In genomic region chr6:142845624-142846458, GRCh38 we compare ENCODE assay signal across 1 cellular context.
A peak's percentile ranks its signal among the peaks of the same experiment; 100 is the strongest.
TF ChIP-seq lines count a peak whose summit lies in the region.

No MANE protein-coding gene starts in this region.

TF ChIP-seq in HepG2, 621 proteins besides CTCF, POLR2A, EP300 and RAD21 (continued from another document and continues in another):
- TF ChIP-seq, protein P1, sequence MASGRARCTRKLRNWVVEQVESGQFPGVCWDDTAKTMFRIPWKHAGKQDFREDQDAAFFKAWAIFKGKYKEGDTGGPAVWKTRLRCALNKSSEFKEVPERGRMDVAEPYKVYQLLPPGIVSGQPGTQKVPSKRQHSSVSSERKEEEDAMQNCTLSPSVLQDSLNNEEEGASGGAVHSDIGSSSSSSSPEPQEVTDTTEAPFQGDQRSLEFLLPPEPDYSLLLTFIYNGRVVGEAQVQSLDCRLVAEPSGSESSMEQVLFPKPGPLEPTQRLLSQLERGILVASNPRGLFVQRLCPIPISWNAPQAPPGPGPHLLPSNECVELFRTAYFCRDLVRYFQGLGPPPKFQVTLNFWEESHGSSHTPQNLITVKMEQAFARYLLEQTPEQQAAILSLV (CRISPR knock-in tag; IDR thresholded peaks at IDR 0.05; ENCODE audit: borderline replicate concordance), result peak; percentile 94; the same call in 1 of the 2 replicates
- TF ChIP-seq PBX2 (CRISPR knock-in tag; IDR thresholded peaks at IDR 0.05) (no peak; the same call in 1 of the 2 replicates), E2F5 (CRISPR knock-in tag; conservative IDR thresholded peaks at IDR 0.05) (no peak), ZNF7 (CRISPR knock-in tag; IDR thresholded peaks at IDR 0.05) (peak; percentile 26; the same call in 1 of the 2 replicates), ZIK1 (CRISPR knock-in tag; IDR thresholded peaks at IDR 0.05; ENCODE audit: borderline replicate concordance, low read depth) (peak; percentile 74), ZNF292 (CRISPR knock-in tag; IDR thresholded peaks at IDR 0.05; ENCODE audit: borderline replicate concordance, low read depth) (peak; percentile 100), ZMYM3 (CRISPR knock-in tag; IDR thresholded peaks at IDR 0.05) (peak; percentile 93; the same call in 1 of the 2 replicates), HOXA9 (CRISPR knock-in tag; IDR thresholded peaks at IDR 0.05; ENCODE audit: borderline replicate concordance) (no peak), SCMH1 (CRISPR knock-in tag; IDR thresholded peaks at IDR 0.05; ENCODE audit: borderline replicate concordance) (no peak), ZNF577 (CRISPR knock-in tag; IDR thresholded peaks at IDR 0.05; ENCODE audit: borderline replicate concordance, low read depth) (no peak), NFAT5 (CRISPR knock-in tag; IDR thresholded peaks at IDR 0.05) (no peak), ZNF280B (CRISPR knock-in tag; IDR thresholded peaks at IDR 0.05; ENCODE audit: borderline replicate concordance) (no peak), ZNF317 (CRISPR knock-in tag; IDR thresholded peaks at IDR 0.05) (0 out of 2 replicates have a peak, but pooled peaks have one; percentile 44), XBP1 (CRISPR knock-in tag; IDR thresholded peaks at IDR 0.05) (no peak), ELF1 (CRISPR knock-in tag; IDR thresholded peaks at IDR 0.05) (peak; percentile 59), ZNF260 (CRISPR knock-in tag; IDR thresholded peaks at IDR 0.05; ENCODE audit: borderline replicate concordance, low read depth) (no peak), CEBPB (IDR thresholded peaks at IDR 0.05; ENCODE audit: borderline replicate concordance, low read depth, low read length) (peak; percentile 87), FLYWCH1 (CRISPR knock-in tag; IDR thresholded peaks at IDR 0.05) (no peak), BCL6 (CRISPR knock-in tag; IDR thresholded peaks at IDR 0.05) (peak; percentile 86), SIN3B (IDR thresholded peaks at IDR 0.05; ENCODE audit: low read length) (no peak), RFXANK (CRISPR knock-in tag; IDR thresholded peaks at IDR 0.05) (no peak), BRD4 (CRISPR knock-in tag; IDR thresholded peaks at IDR 0.05) (no peak), ZNF333 (CRISPR knock-in tag; IDR thresholded peaks at IDR 0.05; ENCODE audit: borderline replicate concordance) (no peak), FOXP1 (IDR thresholded peaks at IDR 0.05) (peak; percentile 74; the same call in 1 of the 2 replicates), FOXP1 (CRISPR knock-in tag; IDR thresholded peaks at IDR 0.05) (peak; percentile 95), NKX3-1 (CRISPR knock-in tag; IDR thresholded peaks at IDR 0.05) (no peak), ZNF703 (CRISPR knock-in tag; IDR thresholded peaks at IDR 0.05; ENCODE audit: borderline replicate concordance) (no peak), RXRB (CRISPR knock-in tag; IDR thresholded peaks at IDR 0.05; ENCODE audit: borderline replicate concordance) (peak; percentile 95), MAFK (conservative IDR thresholded peaks at IDR 0.05 in 1 of 2, IDR thresholded peaks at IDR 0.05 in 1 of 2; ENCODE audit: low read length in 2 of 2) (peak in 1 of 2 experiments; percentile 30; a peak in 1 of 4 replicates), HCFC1 (IDR thresholded peaks at IDR 0.05; ENCODE audit: low read depth, low read length) (no peak), ZNF367 (CRISPR knock-in tag; IDR thresholded peaks at IDR 0.05; ENCODE audit: borderline replicate concordance) (no peak), HNF4G (IDR thresholded peaks at IDR 0.05; ENCODE audit: borderline replicate concordance, low read depth, low read length) (peak; percentile 94), HNF4G (CRISPR knock-in tag; IDR thresholded peaks at IDR 0.05; ENCODE audit: borderline replicate concordance, low read depth) (peak; percentile 96), MNT (IDR thresholded peaks at IDR 0.05) (no peak), ZSCAN22 (CRISPR knock-in tag; IDR thresholded peaks at IDR 0.05) (no peak), LBX2 (CRISPR knock-in tag; IDR thresholded peaks at IDR 0.05; ENCODE audit: borderline replicate concordance) (peak; percentile 68; the same call in 1 of the 2 replicates), ZNF572 (CRISPR knock-in tag; IDR thresholded peaks at IDR 0.05) (peak; percentile 65; the same call in 1 of the 2 replicates), FOXO1 (CRISPR knock-in tag; IDR thresholded peaks at IDR 0.05) (peak; percentile 99), RFX3 (CRISPR knock-in tag; IDR thresholded peaks at IDR 0.05) (no peak), FIP1L1 (IDR thresholded peaks at IDR 0.05; ENCODE audit: borderline replicate concordance, insufficient read depth, low read depth, low read length) (peak; percentile 48; the same call in 1 of the 2 replicates), CCAR2 (optimal IDR thresholded peaks at IDR 0.05; ENCODE audit: low read depth, low read length) (no peak), NR2F2 (IDR thresholded peaks at IDR 0.05; ENCODE audit: borderline replicate concordance, low read depth) (peak; percentile 73; the same call in 1 of the 2 replicates), ZNF432 (CRISPR knock-in tag; IDR thresholded peaks at IDR 0.05; ENCODE audit: borderline replicate concordance) (no peak), ZNF234 (CRISPR knock-in tag; conservative IDR thresholded peaks at IDR 0.05) (no peak), MZF1 (CRISPR knock-in tag; IDR thresholded peaks at IDR 0.05; ENCODE audit: borderline replicate concordance) (no peak), GATA4 (IDR thresholded peaks at IDR 0.05; ENCODE audit: borderline replicate concordance, low read depth) (peak; percentile 72), CENPX (CRISPR knock-in tag; IDR thresholded peaks at IDR 0.05) (no peak), RARG (CRISPR knock-in tag; IDR thresholded peaks at IDR 0.05; ENCODE audit: low read depth) (no peak), ZNF644 (CRISPR knock-in tag; IDR thresholded peaks at IDR 0.05; ENCODE audit: low read depth) (peak; percentile 95), ISX (CRISPR knock-in tag; conservative IDR thresholded peaks at IDR 0.05) (no peak)
- TF ChIP-seq, protein P2, sequence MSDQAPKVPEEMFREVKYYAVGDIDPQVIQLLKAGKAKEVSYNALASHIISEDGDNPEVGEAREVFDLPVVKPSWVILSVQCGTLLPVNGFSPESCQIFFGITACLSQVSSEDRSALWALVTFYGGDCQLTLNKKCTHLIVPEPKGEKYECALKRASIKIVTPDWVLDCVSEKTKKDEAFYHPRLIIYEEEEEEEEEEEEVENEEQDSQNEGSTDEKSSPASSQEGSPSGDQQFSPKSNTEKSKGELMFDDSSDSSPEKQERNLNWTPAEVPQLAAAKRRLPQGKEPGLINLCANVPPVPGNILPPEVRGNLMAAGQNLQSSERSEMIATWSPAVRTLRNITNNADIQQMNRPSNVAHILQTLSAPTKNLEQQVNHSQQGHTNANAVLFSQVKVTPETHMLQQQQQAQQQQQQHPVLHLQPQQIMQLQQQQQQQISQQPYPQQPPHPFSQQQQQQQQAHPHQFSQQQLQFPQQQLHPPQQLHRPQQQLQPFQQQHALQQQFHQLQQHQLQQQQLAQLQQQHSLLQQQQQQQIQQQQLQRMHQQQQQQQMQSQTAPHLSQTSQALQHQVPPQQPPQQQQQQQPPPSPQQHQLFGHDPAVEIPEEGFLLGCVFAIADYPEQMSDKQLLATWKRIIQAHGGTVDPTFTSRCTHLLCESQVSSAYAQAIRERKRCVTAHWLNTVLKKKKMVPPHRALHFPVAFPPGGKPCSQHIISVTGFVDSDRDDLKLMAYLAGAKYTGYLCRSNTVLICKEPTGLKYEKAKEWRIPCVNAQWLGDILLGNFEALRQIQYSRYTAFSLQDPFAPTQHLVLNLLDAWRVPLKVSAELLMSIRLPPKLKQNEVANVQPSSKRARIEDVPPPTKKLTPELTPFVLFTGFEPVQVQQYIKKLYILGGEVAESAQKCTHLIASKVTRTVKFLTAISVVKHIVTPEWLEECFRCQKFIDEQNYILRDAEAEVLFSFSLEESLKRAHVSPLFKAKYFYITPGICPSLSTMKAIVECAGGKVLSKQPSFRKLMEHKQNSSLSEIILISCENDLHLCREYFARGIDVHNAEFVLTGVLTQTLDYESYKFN (CRISPR knock-in tag; conservative IDR thresholded peaks at IDR 0.05), result peak; percentile 96
- TF ChIP-seq, protein P3, sequence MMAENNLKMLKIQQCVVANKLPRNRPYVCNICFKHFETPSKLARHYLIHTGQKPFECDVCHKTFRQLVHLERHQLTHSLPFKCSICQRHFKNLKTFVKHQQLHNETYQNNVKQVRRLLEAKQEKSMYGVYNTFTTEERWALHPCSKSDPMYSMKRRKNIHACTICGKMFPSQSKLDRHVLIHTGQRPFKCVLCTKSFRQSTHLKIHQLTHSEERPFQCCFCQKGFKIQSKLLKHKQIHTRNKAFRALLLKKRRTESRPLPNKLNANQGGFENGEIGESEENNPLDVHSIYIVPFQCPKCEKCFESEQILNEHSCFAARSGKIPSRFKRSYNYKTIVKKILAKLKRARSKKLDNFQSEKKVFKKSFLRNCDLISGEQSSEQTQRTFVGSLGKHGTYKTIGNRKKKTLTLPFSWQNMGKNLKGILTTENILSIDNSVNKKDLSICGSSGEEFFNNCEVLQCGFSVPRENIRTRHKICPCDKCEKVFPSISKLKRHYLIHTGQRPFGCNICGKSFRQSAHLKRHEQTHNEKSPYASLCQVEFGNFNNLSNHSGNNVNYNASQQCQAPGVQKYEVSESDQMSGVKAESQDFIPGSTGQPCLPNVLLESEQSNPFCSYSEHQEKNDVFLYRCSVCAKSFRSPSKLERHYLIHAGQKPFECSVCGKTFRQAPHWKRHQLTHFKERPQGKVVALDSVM (CRISPR knock-in tag; IDR thresholded peaks at IDR 0.05), result peak; percentile 74
